14 cellular contexts compared by ENCODE assay signal in the genomic region with DNA sequence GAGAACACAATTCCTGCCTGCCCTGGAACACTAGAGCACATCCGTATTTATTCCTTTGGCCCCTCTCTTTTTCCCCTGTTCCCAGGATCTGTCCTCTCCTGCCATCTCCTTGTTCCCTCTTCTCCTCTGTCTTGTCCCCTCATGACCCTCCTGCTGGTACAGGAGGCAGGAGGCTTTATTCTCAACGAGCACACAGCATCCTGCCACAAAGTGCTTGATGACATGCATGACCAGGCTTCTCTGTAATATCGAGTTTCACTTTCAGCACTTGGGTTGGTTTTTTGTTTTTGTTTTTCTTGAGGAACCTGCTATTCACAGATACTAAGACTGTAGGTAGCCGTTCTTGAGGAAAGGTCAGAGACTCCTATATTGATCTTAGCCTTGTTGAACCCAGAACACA. TPM values are rescaled to one million over a fixed set of nuclear protein-coding genes. Genes with fewer than 3 reads are reported as not detected.
DNase-seq lines count a peak whose midpoint lies in the region; ATAC-seq and FAIRE-seq lines count a peak whose summit lies in the region.
"Had no signal": no experiment of that assay in that cellular context is flagged by ENCODE, and none has a peak within 500 bp of the region (broad histone marks: within the 10 kb centered on the region; RNA-seq: fewer than 3 reads in every experiment).

No MANE protein-coding gene starts in this region.

- no peak for DNase-seq in activated CD4-positive, alpha-beta T cell treated with anti-CD3 and anti-CD28 coated beads, Interleukin-2, amount 10 ng/mL, durations not matched to agents 7 days and 5 days
- no peak for DNase-seq in activated CD4-positive, alpha-beta T cell treated with anti-CD3 and anti-CD28 coated beads for 48 hours
- DNase-seq in activated T-helper 1 cell treated with anti-CD3 and anti-CD28 coated beads, Interleukin-12 subunit alpha, Interleukin-12 subunit beta, Interleukin-2, Interleukin-4 antibody, amounts not matched to agents 30 ng/mL and 10 ng/mL and 1 ng/mL, durations not matched to agents 14 hours and 24 hours and 36 hours (ENCODE audit: low spot score) = no peak
- DNase-seq in stimulated activated naive CD8-positive, alpha-beta T cell treated with anti-CD3 and anti-CD28 coated beads, Interleukin-15, amount 100 ng/mL, for 72 hours = no peak
- DNase-seq in small intestine = no peak
- DNase-seq: EL, KBM-7 had no signal

- no peaks in the 10 kb centered on the region for H3K9me3 ChIP-seq in small intestine (ENCODE audit: control insufficient read depth, low read depth)
- H3K9me3 ChIP-seq: esophagus muscularis mucosa, thoracic aorta had no signal

- no peak overlapping the region for H3K27ac ChIP-seq in small intestine (ENCODE audit: low read depth in 1 of 2, low read length in 1 of 2)
- H3K27ac ChIP-seq: esophagus muscularis mucosa, thoracic aorta had no signal

- peaks cover 5% of the 10 kb centered on the region for H3K27me3 Mint-ChIP-seq in activated CD4-positive, alpha-beta T cell treated with anti-CD3 and anti-CD28 coated beads, Interleukin-2, amount 10 ng/mL, durations not matched to agents 7 days and 5 days
- peaks cover 2% of the 10 kb centered on the region for H3K27me3 Mint-ChIP-seq in activated T-helper 1 cell treated with anti-CD3 and anti-CD28 coated beads, Interleukin-12 subunit alpha, Interleukin-12 subunit beta, Interleukin-2, Interleukin-4 antibody, amounts not matched to agents 30 ng/mL and 10 ng/mL and 1 ng/mL, durations not matched to agents 14 hours and 24 hours and 36 hours (ENCODE audit: insufficient read depth)
- H3K27me3 Mint-ChIP-seq in stimulated activated naive CD8-positive, alpha-beta T cell treated with anti-CD3 and anti-CD28 coated beads, Interleukin-15, amount 100 ng/mL, for 72 hours = peaks cover 36% of the 10 kb centered on the region

- CTCF ChIA-PET in activated CD4-positive, alpha-beta T cell treated with anti-CD3 and anti-CD28 coated beads, Interleukin-2, amount 10 ng/mL, durations not matched to agents 7 days and 5 days (lab: Charles Lee) = no interaction called here

- ATAC-seq in HG03159 (IDR thresholded peaks at IDR 0.05; ENCODE audit: unreplicated experiment) (peak; percentile 60), HG03196 (IDR thresholded peaks at IDR 0.05; ENCODE audit: unreplicated experiment) (no peak), esophagus mucosa (no peak)
- ATAC-seq in stimulated activated naive CD8-positive, alpha-beta T cell treated with anti-CD3 and anti-CD28 coated beads, Interleukin-15, amount 100 ng/mL, for 72 hours = peak; percentile 60
- ATAC-seq: HCT116 had no signal

- H3K4me1 ChIP-seq in small intestine (ENCODE audit: control insufficient read depth in 2 of 2, insufficient read depth in 1 of 2, low read depth in 1 of 2, low read length in 1 of 2) = no peaks in the 10 kb centered on the region

- POLR2A ChIA-PET in activated CD4-positive, alpha-beta T cell treated with anti-CD3 and anti-CD28 coated beads, Interleukin-2, amount 10 ng/mL, durations not matched to agents 7 days and 5 days (lab: Charles Lee) = no interaction called here

- H3K9me3 Mint-ChIP-seq in activated CD4-positive, alpha-beta T cell treated with anti-CD3 and anti-CD28 coated beads, Interleukin-2, amount 10 ng/mL, durations not matched to agents 7 days and 5 days = no peaks in the 10 kb centered on the region
- no peaks in the 10 kb centered on the region for H3K9me3 Mint-ChIP-seq in activated T-helper 1 cell treated with anti-CD3 and anti-CD28 coated beads, Interleukin-12 subunit alpha, Interleukin-12 subunit beta, Interleukin-2, Interleukin-4 antibody, amounts not matched to agents 30 ng/mL and 10 ng/mL and 1 ng/mL, durations not matched to agents 14 hours and 24 hours and 36 hours
- no peaks in the 10 kb centered on the region for H3K9me3 Mint-ChIP-seq in stimulated activated naive CD8-positive, alpha-beta T cell treated with anti-CD3 and anti-CD28 coated beads, Interleukin-15, amount 100 ng/mL, for 72 hours

- H3K4me3 ChIP-seq in small intestine (ENCODE audit: low read depth in 1 of 2, low read length in 2 of 2) = no peak overlapping the region

- H3K27ac Mint-ChIP-seq in activated CD4-positive, alpha-beta T cell treated with anti-CD3 and anti-CD28 coated beads, Interleukin-2, amount 10 ng/mL, durations not matched to agents 7 days and 5 days = peak overlapping the region; percentile 71
- H3K27ac Mint-ChIP-seq in activated T-helper 1 cell treated with anti-CD3 and anti-CD28 coated beads, Interleukin-12 subunit alpha, Interleukin-12 subunit beta, Interleukin-2, Interleukin-4 antibody, amounts not matched to agents 30 ng/mL and 10 ng/mL and 1 ng/mL, durations not matched to agents 14 hours and 24 hours and 36 hours = peak overlapping the region; percentile 88
- peak overlapping the region in 1 of 2 donors; percentile 65 for H3K27ac Mint-ChIP-seq in stimulated activated naive CD8-positive, alpha-beta T cell treated with anti-CD3 and anti-CD28 coated beads, Interleukin-15, amount 100 ng/mL, for 72 hours

- H3K36me3 Mint-ChIP-seq in activated CD4-positive, alpha-beta T cell treated with anti-CD3 and anti-CD28 coated beads, Interleukin-2, amount 10 ng/mL, durations not matched to agents 7 days and 5 days (ENCODE audit: low read depth) = no peaks in the 10 kb centered on the region
- no peaks in the 10 kb centered on the region for H3K36me3 Mint-ChIP-seq in activated T-helper 1 cell treated with anti-CD3 and anti-CD28 coated beads, Interleukin-12 subunit alpha, Interleukin-12 subunit beta, Interleukin-2, Interleukin-4 antibody, amounts not matched to agents 30 ng/mL and 10 ng/mL and 1 ng/mL, durations not matched to agents 14 hours and 24 hours and 36 hours (ENCODE audit: low read depth)

- no peak for FAIRE-seq in small intestine (lab: Jason Lieb, UNC)

- WGBS in small intestine, 3 donors = 53 to 58% (median 57%) methylated on average over 4 of the region's 4 CpGs

- no peaks in the 10 kb centered on the region for H3K27me3 ChIP-seq in small intestine (ENCODE audit: control insufficient read depth in 2 of 2, insufficient read depth in 2 of 2, low read length in 2 of 2)

- H3K4me3 Mint-ChIP-seq in activated CD4-positive, alpha-beta T cell treated with anti-CD3 and anti-CD28 coated beads, Interleukin-2, amount 10 ng/mL, durations not matched to agents 7 days and 5 days = no peak overlapping the region
- peak overlapping the region; percentile 58 for H3K4me3 Mint-ChIP-seq in activated T-helper 1 cell treated with anti-CD3 and anti-CD28 coated beads, Interleukin-12 subunit alpha, Interleukin-12 subunit beta, Interleukin-2, Interleukin-4 antibody, amounts not matched to agents 30 ng/mL and 10 ng/mL and 1 ng/mL, durations not matched to agents 14 hours and 24 hours and 36 hours
- H3K4me3 Mint-ChIP-seq in stimulated activated naive CD8-positive, alpha-beta T cell treated with anti-CD3 and anti-CD28 coated beads, Interleukin-15, amount 100 ng/mL, for 72 hours = peak overlapping the region; percentile 26 to 38

- H3K4me1 Mint-ChIP-seq in activated CD4-positive, alpha-beta T cell treated with anti-CD3 and anti-CD28 coated beads, Interleukin-2, amount 10 ng/mL, durations not matched to agents 7 days and 5 days = peaks cover 10% of the 10 kb centered on the region
- peaks cover 17% of the 10 kb centered on the region for H3K4me1 Mint-ChIP-seq in activated T-helper 1 cell treated with anti-CD3 and anti-CD28 coated beads, Interleukin-12 subunit alpha, Interleukin-12 subunit beta, Interleukin-2, Interleukin-4 antibody, amounts not matched to agents 30 ng/mL and 10 ng/mL and 1 ng/mL, durations not matched to agents 14 hours and 24 hours and 36 hours (ENCODE audit: low read depth)
- peaks cover 16% of the 10 kb centered on the region for H3K4me1 Mint-ChIP-seq in stimulated activated naive CD8-positive, alpha-beta T cell treated with anti-CD3 and anti-CD28 coated beads, Interleukin-15, amount 100 ng/mL, for 72 hours

- intact Hi-C loops in activated T-helper 1 cell treated with anti-CD3 and anti-CD28 coated beads, Interleukin-12 subunit alpha, Interleukin-12 subunit beta, Interleukin-2, Interleukin-4 antibody, amounts not matched to agents 30 ng/mL and 10 ng/mL and 1 ng/mL, durations not matched to agents 14 hours and 24 hours and 36 hours (cut with micrococcal nuclease) = loop anchor here (2.0 to 5.0 kb wide), 3 partner anchors 35 to 558 kb away; a partner anchor contains a TSS

- no peaks in the 10 kb centered on the region for H3K36me3 ChIP-seq in small intestine (ENCODE audit: control insufficient read depth in 2 of 2, insufficient read depth in 2 of 2, low read length in 2 of 2)
- H3K36me3 ChIP-seq: esophagus muscularis mucosa, thoracic aorta had no signal

RNA-seq across cellular contexts. Expression of a gene that starts 35.3 kb away (rescaled TPM):
- total RNA-seq in activated CD4-positive, alpha-beta T cell treated with anti-CD3 and anti-CD28 coated beads, Interleukin-2, amount 10 ng/mL, durations not matched to agents 7 days and 5 days = under 1 TPM; 0.15 to 0.19 TPM
- 1.2 TPM in 2 replicates for total RNA-seq in activated T-helper 1 cell treated with anti-CD3 and anti-CD28 coated beads, Interleukin-12 subunit alpha, Interleukin-12 subunit beta, Interleukin-2, Interleukin-4 antibody, amounts not matched to agents 30 ng/mL and 10 ng/mL and 1 ng/mL, durations not matched to agents 14 hours and 24 hours and 36 hours
- under 1 TPM in 2 of 3 donors, not detected in 1; 0.27 to 0.48 TPM for polyA plus RNA-seq in small intestine
- total RNA-seq in esophagus mucosa = 0.60 TPM
- total RNA-seq: sciatic nerve, thoracic aorta had no signal

Comparison
In these comparisons a context has a peak if more than half of its experiments do, and no peak if none do; other contexts are left out.
1. ATAC-seq: peak in HG03159 (single experiment) and stimulated activated naive CD8-positive, alpha-beta T cell treated with anti-CD3 and anti-CD28 coated beads, Interleukin-15, amount 100 ng/mL, for 72 hours (single experiment); none in HG03196 (single experiment) and esophagus mucosa (single experiment).